Comparison of ENCODE assay signal across 7 cellular contexts in the genomic region with DNA sequence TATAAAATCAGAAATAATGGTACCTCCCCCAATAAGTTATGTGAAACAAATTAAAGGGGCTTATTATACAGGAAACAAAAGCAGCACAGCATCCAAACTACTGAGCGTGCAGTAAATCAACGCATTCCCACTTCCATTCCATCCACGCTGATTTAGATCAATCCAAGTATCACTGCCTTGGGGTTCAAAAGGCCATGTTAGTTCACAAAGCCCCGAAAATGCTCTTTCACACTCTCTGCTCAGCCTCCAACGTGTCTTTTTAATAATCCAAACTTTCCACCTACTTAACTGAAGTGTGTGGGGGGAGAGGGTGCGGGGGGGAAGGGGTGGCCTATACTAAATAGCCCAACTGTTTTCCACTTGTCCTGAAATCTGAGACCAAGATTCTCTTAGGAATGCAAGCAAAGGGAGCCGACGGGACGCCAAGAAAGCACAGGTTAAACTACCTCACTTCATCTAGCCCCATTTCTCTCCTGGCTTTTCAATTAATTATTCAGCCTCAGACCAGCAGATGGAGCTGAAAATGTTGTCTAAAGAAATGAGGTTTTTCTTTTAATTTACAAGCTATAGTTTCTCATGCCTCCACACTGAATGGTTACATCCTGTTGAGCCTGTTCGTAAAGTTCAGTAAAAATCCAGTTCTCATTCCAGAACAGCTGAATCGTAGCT. TPM values are rescaled to one million over a fixed set of nuclear protein-coding genes. Genes with fewer than 3 reads are reported as not detected.
DNase-seq lines count a peak whose midpoint lies in the region; ATAC-seq, FAIRE-seq and TF ChIP-seq lines count a peak whose summit lies in the region.

No MANE protein-coding gene starts in this region.

- TF ChIP-seq CTCF in IMR-90 (conservative IDR thresholded peaks at IDR 0.05; ENCODE audit: low read depth, low read length), result peak; percentile 45
- TF ChIP-seq CTCF in astrocyte (IDR thresholded peaks at IDR 0.05; ENCODE audit: insufficient read depth, low read depth, low read length), result peak; percentile 43
- peak in 1 of 2 donors; percentile 27 for TF ChIP-seq CTCF in suprapubic skin (IDR thresholded peaks at IDR 0.05)

- POLR2A ChIA-PET in IMR-90 (lab: Charles Lee; ENCODE audit: unreplicated experiment), result interaction anchor here (0.8 to 1.3 kb wide), 2 partner anchors 9 kb away, joined by 5 to 14 read pairs; no protein-coding TSS in a partner anchor

- H3K9me3 ChIP-seq in IMR-90 (ENCODE audit: control insufficient read depth, insufficient read depth, low read length) (no peaks in the 10 kb centered on the region), astrocyte (ENCODE audit: insufficient read depth, low read depth, low read length) (no peaks in the 10 kb centered on the region), suprapubic skin (no peaks in the 10 kb centered on the region)

- WGBS in IMR-90 (ENCODE audit: extremely low coverage in 2 of 2, insufficient read length in 1 of 2), 2 experiments, result 0% methylated on average over 1 of the region's 11 CpGs; no CpG with 5 or more reads in 1 of the 2 experiments
- WGBS in suprapubic skin, result 16% methylated on average over 11 of the region's 11 CpGs

- peak overlapping the region; percentile 80 for H4K5ac ChIP-seq in IMR-90 (ENCODE audit: low read depth, low read length)

- peak overlapping the region; percentile 73 for H3K56ac ChIP-seq in IMR-90 (ENCODE audit: extremely low read depth, insufficient read depth, low read length)

- BruUV-seq in IMR-90 (replicated peaks; lab: Mats Ljungman, UMichigan), result no TSS peak

- in situ Hi-C loops in IMR-90 (cut with MboI; ENCODE audit: low sequenced_read_pairs), result loop anchor here (10.0 to 25.0 kb wide), 2 partner anchors 295 to 1012 kb away; no protein-coding TSS in a partner anchor

- H4K91ac ChIP-seq in IMR-90 (ENCODE audit: insufficient read depth, low read depth, low read length), result 0 out of 2 replicates have a peak overlapping the region, but pooled peaks have one; percentile 26

- no peak for TF ChIP-seq EP300 in suprapubic skin (IDR thresholded peaks at IDR 0.05)

- peaks cover 40% of the 10 kb centered on the region for H3K79me2 ChIP-seq in astrocyte (ENCODE audit: insufficient read depth, low read length)

- H2BK15ac ChIP-seq in IMR-90 (ENCODE audit: low read depth, low read length), result no peak overlapping the region; the same call in 2 of the 3 replicates

- H3K23ac ChIP-seq in IMR-90 (ENCODE audit: low read depth, low read length), result peak overlapping the region; percentile 65; the same call in 1 of the 2 replicates

- H3K14ac ChIP-seq in IMR-90 (replicated peaks; ENCODE audit: low read depth, low read length), result peak overlapping the region; percentile 74

- H2BK120ac ChIP-seq in IMR-90 (ENCODE audit: low read depth, low read length), result peak overlapping the region; percentile 56

- peak overlapping the region; percentile 57 to 89 for H4K8ac ChIP-seq in IMR-90 (ENCODE audit: low read depth in 2 of 2, low read length in 2 of 2)

- H3K4me3 Mint-ChIP-seq in astrocyte (ENCODE audit: unreplicated experiment), result peak overlapping the region; percentile 97

- H2BK20ac ChIP-seq in IMR-90 (ENCODE audit: low read depth, low read length), result peak overlapping the region; percentile 27; the same call in 1 of the 2 replicates

- dilution Hi-C loops in IMR-90 (cut with HindIII; ENCODE audit: low sequenced_read_pairs, unreplicated experiment), result no loop called here

- H3K36me3 ChIP-seq in IMR-90 (ENCODE audit: control insufficient read depth, insufficient read depth, low read length) (peaks cover 6% of the 10 kb centered on the region), astrocyte (ENCODE audit: insufficient read depth, low read length) (no peaks in the 10 kb centered on the region), suprapubic skin (peaks cover 10% of the 10 kb centered on the region)

- H3K4me1 Mint-ChIP-seq in astrocyte (ENCODE audit: low read depth, unreplicated experiment), result peaks cover 9% of the 10 kb centered on the region

- H3K27me3 Mint-ChIP-seq in astrocyte (ENCODE audit: low read depth, unreplicated experiment), result no peaks in the 10 kb centered on the region

- H4K20me1 ChIP-seq in IMR-90 (ENCODE audit: insufficient read depth, low read length), result peaks cover 18% of the 10 kb centered on the region
- H4K20me1 ChIP-seq in astrocyte (ENCODE audit: insufficient read depth, low read length), result peaks cover 27% of the 10 kb centered on the region

- ATAC-seq in GM21381 (IDR thresholded peaks at IDR 0.05; ENCODE audit: unreplicated experiment) (peak; percentile 3), IMR-90 (ENCODE audit: low read depth) (peak; percentile 3)

- H3K4me1 ChIP-seq in IMR-90 (ENCODE audit: control insufficient read depth, insufficient read depth, low read length), result peaks cover 5% of the 10 kb centered on the region
- H3K4me1 ChIP-seq in astrocyte (ENCODE audit: insufficient read depth, low read length), result peaks cover 12% of the 10 kb centered on the region
- peaks cover 30% of the 10 kb centered on the region for H3K4me1 ChIP-seq in suprapubic skin

- peaks cover 6% of the 10 kb centered on the region for H3K36me3 Mint-ChIP-seq in astrocyte (ENCODE audit: low read depth, unreplicated experiment)

- H3K18ac ChIP-seq in IMR-90 (ENCODE audit: low read depth, low read length), result peak overlapping the region; percentile 50; the same call in 1 of the 2 replicates

- H2AFZ ChIP-seq in IMR-90 (replicated peaks; ENCODE audit: low read length, poor library complexity) (peak overlapping the region; percentile 96), astrocyte (ENCODE audit: low read depth, low read length) (no peak overlapping the region)

- peak overlapping the region; percentile 95 for H3K27ac ChIP-seq in IMR-90 (ENCODE audit: insufficient read depth, low read length)
- H3K27ac ChIP-seq in astrocyte (ENCODE audit: low read depth, low read length), result peak overlapping the region; percentile 97
- peak overlapping the region; percentile 99 for H3K27ac ChIP-seq in suprapubic skin

- DNase-seq in IMR-90, result no peak
- DNase-seq in astrocyte (ENCODE audit: low read depth), result no peak
- no peak for DNase-seq in suprapubic skin (ENCODE audit: low spot score in 2 of 2)
- no peak for DNase-seq in UCSD-AML1 (lab: John Stamatoyannopoulos, UW; ENCODE audit: unreplicated experiment)

- peaks cover 3% of the 10 kb centered on the region; the same call in 1 of the 2 replicates for H3K9me1 ChIP-seq in IMR-90 (ENCODE audit: insufficient read depth, low read length)

- H3K4ac ChIP-seq in IMR-90 (ENCODE audit: low read depth, low read length), result peak overlapping the region; percentile 76

- H2AK5ac ChIP-seq in IMR-90 (ENCODE audit: low read depth, low read length), result no peak overlapping the region; the same call in 1 of the 2 replicates

- H3K4me3 ChIP-seq in GM08714 (ENCODE audit: low read length) (peak overlapping the region; percentile 85), IMR-90 (ENCODE audit: insufficient read depth, low read depth, low read length) (peak overlapping the region; percentile 60), astrocyte (ENCODE audit: insufficient read depth, low read depth, low read length) (peak overlapping the region; percentile 98), suprapubic skin (peak overlapping the region; percentile 77)

- intact Hi-C loops in IMR-90 (cut with micrococcal nuclease), result loop anchor here (1.0 to 10.0 kb wide), 4 partner anchors 97 to 553 kb away; no protein-coding TSS in a partner anchor

- no peak for TF ChIP-seq POLR2A in IMR-90 (IDR thresholded peaks at IDR 0.05; ENCODE audit: low read depth, low read length)
- TF ChIP-seq POLR2A in suprapubic skin (IDR thresholded peaks at IDR 0.05), result no peak

- H2AK9ac ChIP-seq in IMR-90 (replicated peaks; ENCODE audit: low read depth, low read length, poor library complexity), result no peak overlapping the region

- peaks cover 0 to 31% of the 10 kb centered on the region in 2 experiments; a peak in 3 of 4 replicates for H3K79me1 ChIP-seq in IMR-90 (ENCODE audit: low read depth in 1 of 2, low read length in 2 of 2)

- peak overlapping the region; percentile 93 for H2BK5ac ChIP-seq in IMR-90 (ENCODE audit: low read depth, low read length, poor library complexity, severe bottlenecking)

- no peaks in the 10 kb centered on the region for H3K9me3 Mint-ChIP-seq in astrocyte (ENCODE audit: unreplicated experiment)

- H3K4me2 ChIP-seq in IMR-90 (ENCODE audit: low read depth, low read length) (peak overlapping the region; percentile 78), astrocyte (ENCODE audit: low read length) (peak overlapping the region; percentile 96)

- CTCF ChIA-PET in IMR-90 (lab: Yijun Ruan, JAX), result interaction anchor here (0.9 to 2.2 kb wide), 8 partner anchors 9 to 657 kb away, joined by 3 to 19 read pairs (median 6); partner anchors contain the start of gene THBD

- H3K9ac ChIP-seq in IMR-90 (ENCODE audit: low read depth, low read length), result peak overlapping the region; percentile 86
- H3K9ac ChIP-seq in astrocyte (ENCODE audit: low read length), result peak overlapping the region; percentile 96

- FAIRE-seq in astrocyte (lab: Jason Lieb, UNC) (no peak), islet of Langerhans (lab: Jason Lieb, UNC) (peak; percentile 43)

- no peak; the same call in 1 of the 2 replicates for TF ChIP-seq RAD21 in IMR-90 (IDR thresholded peaks at IDR 0.05; ENCODE audit: low read length)

- H3K27me3 ChIP-seq in IMR-90 (ENCODE audit: control insufficient read depth, insufficient read depth, low read length) (no peaks in the 10 kb centered on the region), astrocyte (ENCODE audit: insufficient read depth, low read length) (no peaks in the 10 kb centered on the region), suprapubic skin (no peaks in the 10 kb centered on the region)

- H3K27ac Mint-ChIP-seq in astrocyte (ENCODE audit: unreplicated experiment), result peak overlapping the region; percentile 100

TF ChIP-seq in IMR-90, 13 proteins besides CTCF, POLR2A, EP300 and RAD21:
- TF ChIP-seq SMC3 (IDR thresholded peaks at IDR 0.05; ENCODE audit: low read depth, low read length), result 0 out of 2 replicates have a peak, but pooled peaks have one; percentile 22
- no peak for TF ChIP-seq FOS (IDR thresholded peaks at IDR 0.05; ENCODE audit: low read depth, low read length)

RNA-seq across cellular contexts. Expression of gene NXT1, which starts 1.1 kb away (rescaled TPM):
- total RNA-seq in IMR-90 (2012; rRNA removed) (25.5 and 25.8 TPM in 2 replicates), astrocyte (17.9 and 19.3 TPM in 2 replicates), suprapubic skin (10 to 100 TPM; 18.3 to 64.5 (median 43.9) TPM)
- 23.6 and 27.0 TPM in 2 replicates for polyA plus RNA-seq in IMR-90 (2012; rRNA removed)
- 23.5 and 23.8 TPM in 2 replicates for polyA plus RNA-seq in IMR-90 (2012; cell fraction: cytosol; rRNA removed)
- polyA plus RNA-seq in IMR-90 (2012; cell fraction: nucleus; rRNA removed; ENCODE audit: low replicate concordance), result 12.7 and 21.3 TPM in 2 replicates

RNA-seq across cellular contexts. Expression of gene GZF1, which starts 12.5 kb away (rescaled TPM):
- 23.7 and 30.3 TPM in 2 replicates for total RNA-seq in IMR-90 (2012; rRNA removed)
- 24.7 and 25.7 TPM in 2 replicates for polyA plus RNA-seq in IMR-90 (2012; rRNA removed)
- polyA plus RNA-seq in IMR-90 (2012; cell fraction: cytosol; rRNA removed), result 8.8 and 10.2 TPM in 2 replicates
- polyA plus RNA-seq in IMR-90 (2012; cell fraction: nucleus; rRNA removed; ENCODE audit: low replicate concordance), result 31.4 and 48.4 TPM in 2 replicates
- 12.2 and 16.3 TPM in 2 replicates for total RNA-seq in astrocyte
- 10 to 100 TPM; 11.1 to 19.1 (median 15.2) TPM for total RNA-seq in suprapubic skin
